In the genomic region with DNA sequence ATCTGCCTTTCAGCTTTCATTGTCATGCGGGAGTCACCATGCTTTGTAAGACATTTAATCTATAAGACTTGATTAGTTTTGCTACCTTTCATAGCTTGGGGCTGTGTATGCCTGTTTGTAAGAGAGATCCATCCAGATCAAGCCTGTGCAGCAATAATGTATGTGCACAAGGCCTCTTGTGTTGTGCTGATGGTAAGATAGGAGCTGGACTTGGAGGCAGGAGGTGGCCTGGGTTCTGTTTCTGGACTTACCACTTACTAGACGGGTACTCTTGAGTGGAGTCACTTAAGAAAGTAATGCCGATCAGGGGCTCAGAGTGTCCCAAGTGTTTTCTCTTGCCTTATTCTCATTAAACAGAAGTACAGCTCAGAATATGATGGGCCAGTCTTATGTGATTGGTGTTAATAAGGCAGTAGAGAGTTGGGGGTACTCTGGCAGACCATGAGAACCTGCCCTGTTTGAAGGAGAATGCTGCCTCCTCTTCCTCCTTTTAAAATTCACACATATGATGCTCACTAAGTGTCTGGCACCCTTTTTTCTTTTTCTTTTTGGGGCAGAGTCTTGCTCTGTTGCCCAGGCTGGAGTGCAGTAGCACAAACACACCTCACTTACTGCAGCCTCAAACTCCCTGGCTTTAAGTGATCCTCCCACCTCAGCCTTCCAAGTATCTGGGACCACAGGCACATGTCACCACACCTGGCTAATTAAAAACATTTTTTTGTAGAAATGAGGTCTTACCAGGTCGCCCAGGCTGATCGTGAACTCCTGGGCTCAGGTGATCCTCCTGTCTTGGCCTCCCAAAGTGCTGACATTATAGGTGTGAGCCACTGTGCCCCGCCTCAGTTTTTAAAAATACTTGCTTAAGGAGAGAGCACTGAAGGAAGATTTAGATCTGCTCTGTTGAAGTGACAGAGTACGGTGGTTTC, we compare ENCODE assay signal across 14 cellular contexts. TPM values are rescaled to one million over a fixed set of nuclear protein-coding genes. Genes with fewer than 3 reads are reported as not detected.
A peak's percentile ranks its signal among the peaks of the same experiment; 100 is the strongest.
DNase-seq lines count a peak whose midpoint lies in the region; ATAC-seq and TF ChIP-seq lines count a peak whose summit lies in the region.
"Had no signal": no experiment of that assay in that cellular context is flagged by ENCODE, and none has a peak within 500 bp of the region (broad histone marks: within the 10 kb centered on the region; RNA-seq: fewer than 3 reads in every experiment).

No MANE protein-coding gene starts in this region.

- peaks cover 31 to 91% (median 71%) of the 10 kb centered on the region in 4 donors for H3K4me1 Mint-ChIP-seq in CD4-positive, CD25-positive, alpha-beta regulatory T cell
- H3K4me1 Mint-ChIP-seq in H9, result peaks cover 21 to 26% of the 10 kb centered on the region in 2 experiments
- H3K4me1 Mint-ChIP-seq in activated naive CD8-positive, alpha-beta T cell treated with anti-CD3 and anti-CD28 coated beads, Interleukin-2, amount 10 ng/mL, durations not matched to agents 7 days and 5 days, result peaks cover 72% of the 10 kb centered on the region

- H3K56ac ChIP-seq in H9 (ENCODE audit: insufficient read length, low read depth, low read length), result no peak overlapping the region

- no peaks in the 10 kb centered on the region for H3K27me3 Mint-ChIP-seq in CD4-positive, CD25-positive, alpha-beta regulatory T cell
- no peaks in the 10 kb centered on the region for H3K27me3 Mint-ChIP-seq in H9 (ENCODE audit: low read depth)
- H3K27me3 Mint-ChIP-seq in activated naive CD8-positive, alpha-beta T cell treated with anti-CD3 and anti-CD28 coated beads, Interleukin-2, amount 10 ng/mL, durations not matched to agents 7 days and 5 days, result no peaks in the 10 kb centered on the region

- no peaks in the 10 kb centered on the region; the same call in 1 of the 2 replicates for H3K79me2 ChIP-seq in H9 (ENCODE audit: insufficient read depth, low read length)

- no peak overlapping the region for H2BK5ac ChIP-seq in H9 (ENCODE audit: insufficient read length, low read length)

- DNase-seq in CD4-positive, CD25-positive, alpha-beta regulatory T cell, result no peak
- no peak for DNase-seq in H9
- DNase-seq in activated naive CD8-positive, alpha-beta T cell treated with anti-CD3 and anti-CD28 coated beads, Interleukin-2, amount 10 ng/mL, durations not matched to agents 7 days and 5 days, result no peak
- no peak for DNase-seq in NCI-H510A treated with DMSO at 0.1 percent for 48 hours (lab: John Stamatoyannopoulos, UW)
- DNase-seq: cortex of kidney, hypothalamus, left colon, NCI-H2029, NCI-H774, RPMI8226 had no signal

- no peaks in the 10 kb centered on the region for H3K27me3 ChIP-seq in CD4-positive, CD25-positive, alpha-beta regulatory T cell (ENCODE audit: control insufficient read depth, insufficient read depth, low read length)
- H3K27me3 ChIP-seq in H9 (ENCODE audit: insufficient read depth, low read length), result no peaks in the 10 kb centered on the region
- H3K27me3 ChIP-seq in neutrophil, result no peaks in the 10 kb centered on the region
- H3K27me3 ChIP-seq: tibial nerve had no signal

- H3K23me2 ChIP-seq in H9 (ENCODE audit: insufficient read length, low read depth, low read length, poor library complexity, severe bottlenecking), result no peaks in the 10 kb centered on the region

- H2AK5ac ChIP-seq in H9 (ENCODE audit: insufficient read length, low read length), result no peak overlapping the region

- H2BK15ac ChIP-seq in H9 (ENCODE audit: low read depth, low read length), result no peak overlapping the region

- H2AFZ ChIP-seq in H9 (ENCODE audit: low read length), result no peak overlapping the region

- H3K9me3 Mint-ChIP-seq in CD4-positive, CD25-positive, alpha-beta regulatory T cell, result peaks cover 0 to 2% (median 0%) of the 10 kb centered on the region in 7 donors
- no peaks in the 10 kb centered on the region for H3K9me3 Mint-ChIP-seq in H9
- H3K9me3 Mint-ChIP-seq in activated naive CD8-positive, alpha-beta T cell treated with anti-CD3 and anti-CD28 coated beads, Interleukin-2, amount 10 ng/mL, durations not matched to agents 7 days and 5 days, result no peaks in the 10 kb centered on the region

- no peaks in the 10 kb centered on the region for H3K79me1 ChIP-seq in H9 (ENCODE audit: insufficient read depth, low read depth, low read length, poor library complexity, severe bottlenecking)

- peaks cover 98% of the 10 kb centered on the region for H3K4me1 ChIP-seq in CD4-positive, CD25-positive, alpha-beta regulatory T cell (ENCODE audit: control insufficient read depth, insufficient read depth, low read length, poor library complexity, severe bottlenecking)
- H3K4me1 ChIP-seq in H9 (ENCODE audit: insufficient read depth, low read length), result peaks cover 2% of the 10 kb centered on the region; the same call in 1 of the 2 replicates
- peaks cover 100% of the 10 kb centered on the region in 2 experiments for H3K4me1 ChIP-seq in neutrophil (ENCODE audit: control insufficient read depth in 1 of 2, insufficient read depth in 1 of 2, low read depth in 1 of 2, low read length in 1 of 2)

- peak overlapping the region; percentile 63 to 83 (median 68) for H3K4me3 Mint-ChIP-seq in CD4-positive, CD25-positive, alpha-beta regulatory T cell
- H3K4me3 Mint-ChIP-seq in H9, result no peak overlapping the region
- H3K4me3 Mint-ChIP-seq in activated naive CD8-positive, alpha-beta T cell treated with anti-CD3 and anti-CD28 coated beads, Interleukin-2, amount 10 ng/mL, durations not matched to agents 7 days and 5 days, result peak overlapping the region; percentile 62

- POLR2A ChIA-PET in activated naive CD8-positive, alpha-beta T cell treated with anti-CD3 and anti-CD28 coated beads, Interleukin-2, amount 10 ng/mL, durations not matched to agents 7 days and 5 days (lab: Charles Lee), result interaction anchor here (1.5 to 4.8 kb wide), 3 partner anchors 7 to 44 kb away, joined by 3 to 43 read pairs (median 20); no protein-coding TSS in a partner anchor

- H4K91ac ChIP-seq in H9 (ENCODE audit: insufficient read length, low read depth, low read length), result no peak overlapping the region

- no peak overlapping the region for H3K23ac ChIP-seq in H9 (ENCODE audit: insufficient read length, low read depth, low read length)

- peak overlapping the region; percentile 54 for H3K4me3 ChIP-seq in CD4-positive, CD25-positive, alpha-beta regulatory T cell (ENCODE audit: low read depth, low read length)
- H3K4me3 ChIP-seq in neutrophil (ENCODE audit: low read depth in 1 of 2, low read length in 1 of 2), result no peak overlapping the region
- H3K4me3 ChIP-seq: tibial nerve had no signal

- no peaks in the 10 kb centered on the region for H3K36me3 ChIP-seq in CD4-positive, CD25-positive, alpha-beta regulatory T cell (ENCODE audit: control insufficient read depth, insufficient read depth, low read length)
- no peaks in the 10 kb centered on the region for H3K36me3 ChIP-seq in neutrophil
- H3K36me3 ChIP-seq: tibial nerve had no signal

- no peak overlapping the region for H3K9ac ChIP-seq in H9 (ENCODE audit: extremely low read depth, insufficient read length, low read length)

- no peak overlapping the region for H3K18ac ChIP-seq in H9 (ENCODE audit: insufficient read length, low read depth, low read length)

- no peak overlapping the region for H3K4ac ChIP-seq in H9 (ENCODE audit: low read depth, low read length)

- H4K8ac ChIP-seq in H9 (replicated peaks; ENCODE audit: insufficient read length, low read depth, low read length), result no peak overlapping the region

- H2BK12ac ChIP-seq in H9 (ENCODE audit: insufficient read length, low read depth, low read length), result no peak overlapping the region

- no peaks in the 10 kb centered on the region for H4K20me1 ChIP-seq in H9 (ENCODE audit: control insufficient read depth, insufficient read depth, insufficient read length)

- no peak overlapping the region for H2BK120ac ChIP-seq in H9 (ENCODE audit: low read depth, low read length, poor library complexity, severe bottlenecking)

- H3K14ac ChIP-seq in H9 (ENCODE audit: insufficient read depth, low read length), result no peak overlapping the region

- H2BK20ac ChIP-seq in H9 (ENCODE audit: low read depth, low read length, poor library complexity, severe bottlenecking), result no peak overlapping the region

- no peak overlapping the region for H3T11ph ChIP-seq in H9 (ENCODE audit: low read length)

- peak overlapping the region; percentile 93 for H3K27ac ChIP-seq in CD4-positive, CD25-positive, alpha-beta regulatory T cell (ENCODE audit: insufficient read depth, low read length, poor library complexity, severe bottlenecking)
- no peak overlapping the region for H3K27ac ChIP-seq in H9 (ENCODE audit: insufficient read length, low read depth, low read length)
- peak overlapping the region; percentile 95 for H3K27ac ChIP-seq in neutrophil

- H3K4me2 ChIP-seq in H9 (ENCODE audit: insufficient read depth, insufficient read length, low read length), result no peak overlapping the region

- no CpG with 5 or more reads among the region's 7 CpGs for WGBS in H9 (ENCODE audit: extremely low coverage, insufficient read length, low lambda C conversion rate)

- no peak for TF ChIP-seq CTCF in H9 (conservative IDR thresholded peaks at IDR 0.05)
- no peak for TF ChIP-seq CTCF in neutrophil (IDR thresholded peaks at IDR 0.05)

- no peak for ATAC-seq in CD4-positive, CD25-positive, alpha-beta regulatory T cell (ENCODE audit: low read depth in 2 of 2)
- ATAC-seq in activated naive CD8-positive, alpha-beta T cell treated with anti-CD3 and anti-CD28 coated beads, Interleukin-2, amount 10 ng/mL, durations not matched to agents 7 days and 5 days (ENCODE audit: low read depth), result peak; percentile 2
- no peak for ATAC-seq in GM19035 (IDR thresholded peaks at IDR 0.05; ENCODE audit: unreplicated experiment)
- no peak for ATAC-seq in HG03354 (IDR thresholded peaks at IDR 0.05; ENCODE audit: poor library complexity, severe bottlenecking, unreplicated experiment)
- ATAC-seq: left colon had no signal

- no peaks in the 10 kb centered on the region for H3K9me3 ChIP-seq in CD4-positive, CD25-positive, alpha-beta regulatory T cell (ENCODE audit: control insufficient read depth in 2 of 2, low read length in 2 of 2)
- H3K9me3 ChIP-seq in H9 (ENCODE audit: control insufficient read depth, low read depth, low read length) (no peaks in the 10 kb centered on the region), neutrophil (no peaks in the 10 kb centered on the region)
- H3K9me3 ChIP-seq: tibial nerve had no signal

- peak overlapping the region; percentile 83 to 97 (median 95) for H3K27ac Mint-ChIP-seq in CD4-positive, CD25-positive, alpha-beta regulatory T cell
- peak overlapping the region; percentile 37 to 73 (median 37); a peak in 3 of 7 replicates for H3K27ac Mint-ChIP-seq in H9
- peak overlapping the region; percentile 96 for H3K27ac Mint-ChIP-seq in activated naive CD8-positive, alpha-beta T cell treated with anti-CD3 and anti-CD28 coated beads, Interleukin-2, amount 10 ng/mL, durations not matched to agents 7 days and 5 days

- H3K36me3 Mint-ChIP-seq in CD4-positive, CD25-positive, alpha-beta regulatory T cell, result peaks cover 13% of the 10 kb centered on the region
- H3K36me3 Mint-ChIP-seq in H9 (ENCODE audit: insufficient read depth in 1 of 3, low read depth in 3 of 3), result no peaks in the 10 kb centered on the region
- peaks cover 24% of the 10 kb centered on the region for H3K36me3 Mint-ChIP-seq in activated naive CD8-positive, alpha-beta T cell treated with anti-CD3 and anti-CD28 coated beads, Interleukin-2, amount 10 ng/mL, durations not matched to agents 7 days and 5 days

- no peak overlapping the region for H4K5ac ChIP-seq in H9 (ENCODE audit: insufficient read length, low read depth, low read length)

RNA-seq across cellular contexts. Expression of a gene that starts 31.0 kb away (rescaled TPM):
- total RNA-seq in CD4-positive, CD25-positive, alpha-beta regulatory T cell, result 81.8 TPM
- polyA plus RNA-seq in CD4-positive, CD25-positive, alpha-beta regulatory T cell, result 10 to 100 TPM; 13.8 to 20.2 (median 16.9) TPM
- total RNA-seq in H9 (2021), result 10.6 and 11.4 TPM in 2 replicates
- 10 to 100 TPM; 51.5 to 53.5 TPM for total RNA-seq in activated naive CD8-positive, alpha-beta T cell treated with anti-CD3 and anti-CD28 coated beads, Interleukin-2, amount 10 ng/mL, durations not matched to agents 7 days and 5 days

Comparison
In these comparisons a context has a peak if more than half of its experiments do, and no peak if none do; other contexts are left out.
1. H3K27ac Mint-ChIP-seq: peak in every context shown above with its lines; median percentile 96 in activated naive CD8-positive, alpha-beta T cell treated with anti-CD3 and anti-CD28 coated beads, Interleukin-2, amount 10 ng/mL, durations not matched to agents 7 days and 5 days; 95 in CD4-positive, CD25-positive, alpha-beta regulatory T cell; 37 in H9.
2. H3K4me3 Mint-ChIP-seq: peak in CD4-positive, CD25-positive, alpha-beta regulatory T cell (4 of 4) and activated naive CD8-positive, alpha-beta T cell treated with anti-CD3 and anti-CD28 coated beads, Interleukin-2, amount 10 ng/mL, durations not matched to agents 7 days and 5 days (single experiment); none in H9 (0 of 2).